ENCODE assay signal across 18 cellular contexts in genomic region chr14:81222694-81223093, GRCh38. TPM values are rescaled to one million over a fixed set of nuclear protein-coding genes. Genes with fewer than 3 reads are reported as not detected.
DNase-seq lines count a peak whose midpoint lies in the region; ATAC-seq and TF ChIP-seq lines count a peak whose summit lies in the region.
"Had no signal": no experiment of that assay in that cellular context is flagged by ENCODE, and none has a peak within 500 bp of the region (broad histone marks: within the 10 kb centered on the region; RNA-seq: fewer than 3 reads in every experiment).

No MANE protein-coding gene starts in this region.

- CTCF ChIA-PET in CD4-positive, alpha-beta T cell (lab: Charles Lee), result interaction anchor here (1.8 kb wide), 1 partner anchor 53 kb away, joined by 5 read pairs; no protein-coding TSS in a partner anchor

- no peak overlapping the region for H3K9ac ChIP-seq in DND-41 (ENCODE audit: low read depth, low read length)

- H3K79me2 ChIP-seq in DND-41 (ENCODE audit: insufficient read depth, low read length), result peaks cover 27% of the 10 kb centered on the region

- no peaks in the 10 kb centered on the region for H3K27me3 ChIP-seq in CD4-positive, alpha-beta T cell (ENCODE audit: control insufficient read depth, insufficient read depth, low read length)
- H3K27me3 ChIP-seq in DND-41 (ENCODE audit: insufficient read depth, low read length, poor library complexity), result no peaks in the 10 kb centered on the region

- intact Hi-C loops in CD4-positive, alpha-beta T cell (cut with DNase I, micrococcal nuclease), result loop anchor here in 1 of 2 experiments (5.0 kb wide), 1 partner anchor 310 kb away; the partner anchor contains the start of gene SEL1L

- POLR2A ChIA-PET in CD4-positive, alpha-beta T cell (lab: Charles Lee), result no interaction called here

- no peaks in the 10 kb centered on the region for H3K9me3 ChIP-seq in CD4-positive, alpha-beta T cell (ENCODE audit: control insufficient read depth, low read length)
- no peaks in the 10 kb centered on the region for H3K9me3 ChIP-seq in DND-41 (ENCODE audit: insufficient read depth, low read length, severe bottlenecking)

- no peak overlapping the region for H3K27ac ChIP-seq in CD4-positive, alpha-beta T cell (ENCODE audit: low read depth, low read length)
- H3K27ac ChIP-seq in DND-41 (ENCODE audit: low read length) (0 out of 2 replicates have a peak overlapping the region, but pooled peaks have one; percentile 0), substantia nigra (ENCODE audit: low read depth, low read length, poor library complexity, severe bottlenecking) (no peak overlapping the region)

- peak overlapping the region; percentile 99 for H3K27ac Mint-ChIP-seq in CD4-positive, alpha-beta T cell
- no peak overlapping the region for H3K27ac Mint-ChIP-seq in activated T-helper 17 cell treated with anti-CD3 and anti-CD28 coated beads, Interleukin-2, amount 50 U/mL, for 72 hours
- no peak overlapping the region for H3K27ac Mint-ChIP-seq in memory B cell

- H4K20me1 ChIP-seq in DND-41 (ENCODE audit: insufficient read depth, low read length), result peaks cover 2% of the 10 kb centered on the region; the same call in 1 of the 2 replicates

- H3K9me3 Mint-ChIP-seq in CD4-positive, alpha-beta T cell, result no peaks in the 10 kb centered on the region
- H3K9me3 Mint-ChIP-seq in activated T-helper 17 cell treated with anti-CD3 and anti-CD28 coated beads, Interleukin-2, amount 50 U/mL, for 72 hours, result no peaks in the 10 kb centered on the region
- no peaks in the 10 kb centered on the region for H3K9me3 Mint-ChIP-seq in memory B cell
- H3K9me3 Mint-ChIP-seq: activated CD4-positive, alpha-beta T cell treated with anti-CD3 and anti-CD28 coated beads, Interleukin-2, amount 10 ng/mL, durations not matched to agents 24 days and 14 days; activated naive CD4-positive, alpha-beta T cell treated with anti-CD3 and anti-CD28 coated beads for 36 hours; stimulated activated naive CD8-positive, alpha-beta T cell treated with anti-CD3 and anti-CD28 coated beads, Interleukin-15, amount 100 ng/mL, for 72 hours had no signal

- H3K4me3 ChIP-seq in DND-41 (ENCODE audit: low read depth in 1 of 2, low read length in 2 of 2), result no peak overlapping the region

- H3K4me2 ChIP-seq in DND-41 (ENCODE audit: insufficient read depth, low read length), result no peak overlapping the region

- in situ Hi-C loops in GM13976 (cut with MboI; ENCODE audit: low sequenced_read_pairs, unreplicated experiment), result no loop called here
- in situ Hi-C loops in KBM-7 (cut with MboI; ENCODE audit: low pct_unique_long_range_greater_than_20kb, low sequenced_read_pairs), result no loop called here

- H3K36me3 Mint-ChIP-seq in CD4-positive, alpha-beta T cell (ENCODE audit: low read depth), result peaks cover 31% of the 10 kb centered on the region
- peaks cover 14% of the 10 kb centered on the region for H3K36me3 Mint-ChIP-seq in activated T-helper 17 cell treated with anti-CD3 and anti-CD28 coated beads, Interleukin-2, amount 50 U/mL, for 72 hours (ENCODE audit: low read depth)
- H3K36me3 Mint-ChIP-seq in memory B cell, result no peaks in the 10 kb centered on the region

- H3K36me3 ChIP-seq in DND-41 (ENCODE audit: insufficient read depth, low read length), result no peaks in the 10 kb centered on the region; the same call in 1 of the 2 replicates

- DNase-seq in CD4-positive, alpha-beta T cell, result no peak
- DNase-seq in DND-41, result no peak
- DNase-seq in memory B cell (ENCODE audit: low spot score in 2 of 2), result no peak
- DNase-seq in activated CD8-positive, alpha-beta memory T cell treated with anti-CD3 and anti-CD28 coated beads for 24 hours, result no peak
- DNase-seq in substantia nigra (lab: John Stamatoyannopoulos, UW), result no peak
- no peak for DNase-seq in GM13976 (ENCODE audit: low spot score)
- no peak for DNase-seq in KBM-7
- DNase-seq: activated CD4-positive, alpha-beta T cell treated with anti-CD3 and anti-CD28 coated beads, Interleukin-2, amount 10 ng/mL, durations not matched to agents 24 days and 14 days; activated naive CD4-positive, alpha-beta T cell treated with anti-CD3 and anti-CD28 coated beads for 36 hours; activated T-cell treated with anti-CD3 and anti-CD28 coated beads for 4 hours; AML-193; MV-4-11; naive thymus-derived CD4-positive, alpha-beta T cell; NCI-H187 treated with DMSO at 0.1 percent for 48 hours; posterior cingulate gyrus; stimulated activated CD4-positive, alpha-beta T cell treated with anti-CD3 and anti-CD28 coated beads, Interleukin-2, amount 100 ng/mL, for 48 hours; stimulated activated naive CD8-positive, alpha-beta T cell treated with anti-CD3 and anti-CD28 coated beads, Interleukin-15, amount 100 ng/mL, for 72 hours had no signal

- no peak for ATAC-seq in CD4-positive, alpha-beta T cell (ENCODE audit: poor library complexity)
- ATAC-seq in DND-41 (ENCODE audit: insufficient read depth, low read depth), result no peak
- no peak for ATAC-seq in activated T-helper 17 cell treated with anti-CD3 and anti-CD28 coated beads, Interleukin-2, amount 50 U/mL, for 72 hours (replicated peaks)
- no peak for ATAC-seq in memory B cell (ENCODE audit: low read depth)
- ATAC-seq: naive thymus-derived CD4-positive, alpha-beta T cell; stimulated activated naive CD8-positive, alpha-beta T cell treated with anti-CD3 and anti-CD28 coated beads, Interleukin-15, amount 100 ng/mL, for 72 hours had no signal

- peak overlapping the region; percentile 99 for H3K4me3 Mint-ChIP-seq in CD4-positive, alpha-beta T cell
- H3K4me3 Mint-ChIP-seq in activated T-helper 17 cell treated with anti-CD3 and anti-CD28 coated beads, Interleukin-2, amount 50 U/mL, for 72 hours, result peak overlapping the region; percentile 100
- peak overlapping the region; percentile 49 for H3K4me3 Mint-ChIP-seq in memory B cell

- no peak for TF ChIP-seq CTCF in CD4-positive, alpha-beta T cell (IDR thresholded peaks at IDR 0.05)
- TF ChIP-seq CTCF in DND-41 (IDR thresholded peaks at IDR 0.05; ENCODE audit: borderline replicate concordance, extremely low read depth, low read length, poor library complexity, severe bottlenecking) (no peak), GM13976 (IDR thresholded peaks at IDR 0.05; ENCODE audit: borderline replicate concordance, control extremely low read depth, extremely low read depth, insufficient read depth, missing control alignments) (no peak)

- H2AFZ ChIP-seq in DND-41 (ENCODE audit: low read depth, low read length), result peak overlapping the region; percentile 35

- peaks cover 9% of the 10 kb centered on the region for H3K27me3 Mint-ChIP-seq in CD4-positive, alpha-beta T cell
- H3K27me3 Mint-ChIP-seq in activated T-helper 17 cell treated with anti-CD3 and anti-CD28 coated beads, Interleukin-2, amount 50 U/mL, for 72 hours, result no peaks in the 10 kb centered on the region
- H3K27me3 Mint-ChIP-seq in memory B cell, result no peaks in the 10 kb centered on the region
- H3K27me3 Mint-ChIP-seq: activated CD4-positive, alpha-beta T cell treated with anti-CD3 and anti-CD28 coated beads, Interleukin-2, amount 10 ng/mL, durations not matched to agents 24 days and 14 days; stimulated activated naive CD8-positive, alpha-beta T cell treated with anti-CD3 and anti-CD28 coated beads, Interleukin-15, amount 100 ng/mL, for 72 hours had no signal

- H3K4me1 ChIP-seq in DND-41 (ENCODE audit: insufficient read depth, low read length), result peaks cover 29% of the 10 kb centered on the region

- peaks cover 30% of the 10 kb centered on the region for H3K4me1 Mint-ChIP-seq in CD4-positive, alpha-beta T cell (ENCODE audit: low read depth)
- H3K4me1 Mint-ChIP-seq in activated T-helper 17 cell treated with anti-CD3 and anti-CD28 coated beads, Interleukin-2, amount 50 U/mL, for 72 hours, result peaks cover 9% of the 10 kb centered on the region
- H3K4me1 Mint-ChIP-seq in memory B cell, result no peaks in the 10 kb centered on the region

RNA-seq across cellular contexts. Expression of gene GTF2A1, which starts 1.9 kb away (rescaled TPM):
- total RNA-seq in CD4-positive, alpha-beta T cell, result 10 to 100 TPM; 11.5 to 12.8 TPM
- total RNA-seq in activated T-helper 17 cell treated with anti-CD3 and anti-CD28 coated beads, Interleukin-2, amount 50 U/mL, for 72 hours, result 10 to 100 TPM; 33.9 to 38.0 TPM

Comparison
In these comparisons a context has a peak if more than half of its experiments do, and no peak if none do; other contexts are left out.
1. H3K4me3 Mint-ChIP-seq: peak in every context shown above with its lines; median percentile 100 in activated T-helper 17 cell treated with anti-CD3 and anti-CD28 coated beads, Interleukin-2, amount 50 U/mL, for 72 hours; 99 in CD4-positive, alpha-beta T cell; 49 in memory B cell.